Comparison of ENCODE assay signal across 23 cellular contexts in the genomic region with DNA sequence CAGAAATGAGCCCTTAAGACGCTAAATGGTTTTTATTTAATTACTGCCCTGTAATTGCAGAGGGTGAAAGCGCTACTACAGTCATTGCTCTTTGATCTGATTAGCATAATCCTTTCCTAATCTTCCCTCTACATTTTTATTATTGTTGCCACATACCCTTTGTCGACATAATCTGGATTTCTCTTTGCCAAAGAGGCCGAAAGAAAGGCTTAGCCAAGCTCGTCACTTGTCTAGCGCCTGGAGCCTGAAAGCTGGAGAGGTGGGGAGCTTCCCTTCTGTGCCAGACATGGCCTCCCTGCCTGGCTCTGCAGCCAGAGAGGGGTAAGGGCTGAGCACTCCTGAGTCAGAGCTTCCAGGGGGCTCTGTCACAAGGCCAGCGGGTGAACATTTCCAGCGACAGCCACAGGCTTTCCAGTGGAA.
DNase-seq lines count a peak whose midpoint lies in the region; ATAC-seq lines count a peak whose summit lies in the region.
"Had no signal": no experiment of that assay in that cellular context is flagged by ENCODE, and none has a peak within 500 bp of the region (broad histone marks: within the 10 kb centered on the region; RNA-seq: fewer than 3 reads in every experiment).

No MANE protein-coding gene starts in this region.

- ATAC-seq in esophagus mucosa, result peak; percentile 41
- ATAC-seq: stimulated activated naive B cell treated with anti-CD40 and anti-IgM and Interleukin-4, amounts not matched to agents 10 μg/mL and 1 μg/mL and 100 μg/mL, for 72 hours had no signal

- H2BK120ac ChIP-seq in neuronal stem cell (ENCODE audit: low read depth, low read length), result no peak overlapping the region

- no peak overlapping the region for H3K4ac ChIP-seq in neuronal stem cell (ENCODE audit: low read length)

- no peak overlapping the region for H2BK12ac ChIP-seq in neuronal stem cell (ENCODE audit: low read length)

- peak overlapping the region; percentile 29 for H2BK5ac ChIP-seq in neuronal stem cell (ENCODE audit: low read length)

- H3K4me3 ChIP-seq in neuronal stem cell (ENCODE audit: low read length in 2 of 2), result no peak overlapping the region
- no peak overlapping the region for H3K4me3 ChIP-seq in H7 (ENCODE audit: insufficient read depth, low read depth, low read length)
- H3K4me3 ChIP-seq: sigmoid colon had no signal

- no peaks in the 10 kb centered on the region for H3K9me3 ChIP-seq in neuronal stem cell (replicated peaks in 1 of 2; ENCODE audit: control insufficient read depth in 2 of 2, insufficient read depth in 1 of 2, low read depth in 1 of 2, low read length in 2 of 2)
- H3K9me3 ChIP-seq: sigmoid colon had no signal

- no peak overlapping the region for H3K9ac ChIP-seq in neuronal stem cell (ENCODE audit: low read depth, low read length, poor library complexity)

- no peak overlapping the region for H4K8ac ChIP-seq in neuronal stem cell (ENCODE audit: low read depth, low read length)

- peaks cover 24 to 32% of the 10 kb centered on the region in 2 donors for H3K4me1 ChIP-seq in neuronal stem cell (ENCODE audit: control insufficient read depth in 2 of 2, insufficient read depth in 1 of 2, low read depth in 1 of 2, low read length in 2 of 2)

- no peaks in the 10 kb centered on the region for H3K79me1 ChIP-seq in neuronal stem cell (ENCODE audit: low read depth, low read length)

- H3K27me3 ChIP-seq in neuronal stem cell (ENCODE audit: control insufficient read depth in 3 of 3, insufficient read depth in 3 of 3, low read depth in 1 of 3, low read length in 3 of 3) (no peaks in the 10 kb centered on the region), H7 (ENCODE audit: control insufficient read depth, insufficient read depth, low read length) (no peaks in the 10 kb centered on the region)
- H3K27me3 ChIP-seq: sigmoid colon had no signal

- no peak overlapping the region for H3K4me2 ChIP-seq in neuronal stem cell (ENCODE audit: insufficient read depth, low read length, poor library complexity, severe bottlenecking)

- peak overlapping the region; percentile 94 for H3K23ac ChIP-seq in neuronal stem cell (ENCODE audit: low read depth, low read length, poor library complexity)

- H3K27ac ChIP-seq in neuronal stem cell (replicated peaks; ENCODE audit: low read length), result no peak overlapping the region
- H3K27ac ChIP-seq: VCaP had no signal

- peak overlapping the region; percentile 68 for H2BK15ac ChIP-seq in neuronal stem cell (ENCODE audit: low read length)

- H4K91ac ChIP-seq in neuronal stem cell (ENCODE audit: low read depth, low read length, poor library complexity), result no peak overlapping the region

- no peak overlapping the region for H2AFZ ChIP-seq in neuronal stem cell (ENCODE audit: low read length)

- H3K36me3 ChIP-seq in neuronal stem cell (replicated peaks in 1 of 2; ENCODE audit: control insufficient read depth in 2 of 2, insufficient read depth in 2 of 2, low read length in 2 of 2), result no peaks in the 10 kb centered on the region
- H3K36me3 ChIP-seq in H7 (replicated peaks; ENCODE audit: control insufficient read depth, insufficient read depth, low read length), result no peaks in the 10 kb centered on the region
- H3K36me3 ChIP-seq: sigmoid colon had no signal

- WGBS in neuronal stem cell (ENCODE audit: extremely low coverage in 2 of 2, insufficient read length in 2 of 2, insufficient replicate concordance in 1 of 2), 2 donors, result no CpG with 5 or more reads among the region's 8 CpGs

- peak overlapping the region; percentile 25 for H3K14ac ChIP-seq in neuronal stem cell (ENCODE audit: low read length)

- DNase-seq in D341Med (ENCODE audit: low spot score) (peak; percentile 79), NCI-H69 (lab: John Stamatoyannopoulos, UW) (peak; percentile 76), neuronal stem cell (ENCODE audit: low spot score) (no peak), NCI-H2081 treated with DMSO at 0.1 percent for 48 hours (lab: John Stamatoyannopoulos, UW) (no peak), H7 (no peak), DMS79 (lab: John Stamatoyannopoulos, UW) (no peak)
- DNase-seq: activated CD4-positive, alpha-beta T cell treated with anti-CD3 and anti-CD28 coated beads for 48 hours; activated gamma-delta T cell treated with Interleukin-2 at 50 U/mL for 16 hours; activated T-cell treated with anti-CD3 and anti-CD28 coated beads, Interleukin-2, amount 50 U/mL, for 1 hour; CD4-positive, alpha-beta T cell; effector CD4-positive, alpha-beta T cell; GOT3; Kasumi-1; kidney glomerular epithelial cell; MV-4-11; NCI-H1436 treated with DMSO at 0.1 percent for 48 hours; NCI-H2171; NCI-H526; sigmoid colon; stimulated activated CD4-positive, alpha-beta T cell treated with anti-CD3 and anti-CD28 coated beads, Interleukin-4, amount 100 ng/mL, for 4 hours; stimulated activated naive B cell treated with anti-CD40 and anti-IgM and Interleukin-4, amounts not matched to agents 10 μg/mL and 1 μg/mL and 100 μg/mL, for 72 hours had no signal

- peak overlapping the region; percentile 79 for H3K18ac ChIP-seq in neuronal stem cell (ENCODE audit: low read length)

- H2AK5ac ChIP-seq in neuronal stem cell (ENCODE audit: low read depth, low read length), result peak overlapping the region; percentile 44

Comparison
In these comparisons a context has a peak if more than half of its experiments do, and no peak if none do; other contexts are left out.
1. DNase-seq: peak in D341Med (single experiment) and NCI-H69 (single experiment); none in neuronal stem cell (single experiment), NCI-H2081 treated with DMSO at 0.1 percent for 48 hours (single experiment), H7 (single experiment) and DMS79 (single experiment).